Comparison of ENCODE assay signal across 1 cellular context in the genomic region with DNA sequence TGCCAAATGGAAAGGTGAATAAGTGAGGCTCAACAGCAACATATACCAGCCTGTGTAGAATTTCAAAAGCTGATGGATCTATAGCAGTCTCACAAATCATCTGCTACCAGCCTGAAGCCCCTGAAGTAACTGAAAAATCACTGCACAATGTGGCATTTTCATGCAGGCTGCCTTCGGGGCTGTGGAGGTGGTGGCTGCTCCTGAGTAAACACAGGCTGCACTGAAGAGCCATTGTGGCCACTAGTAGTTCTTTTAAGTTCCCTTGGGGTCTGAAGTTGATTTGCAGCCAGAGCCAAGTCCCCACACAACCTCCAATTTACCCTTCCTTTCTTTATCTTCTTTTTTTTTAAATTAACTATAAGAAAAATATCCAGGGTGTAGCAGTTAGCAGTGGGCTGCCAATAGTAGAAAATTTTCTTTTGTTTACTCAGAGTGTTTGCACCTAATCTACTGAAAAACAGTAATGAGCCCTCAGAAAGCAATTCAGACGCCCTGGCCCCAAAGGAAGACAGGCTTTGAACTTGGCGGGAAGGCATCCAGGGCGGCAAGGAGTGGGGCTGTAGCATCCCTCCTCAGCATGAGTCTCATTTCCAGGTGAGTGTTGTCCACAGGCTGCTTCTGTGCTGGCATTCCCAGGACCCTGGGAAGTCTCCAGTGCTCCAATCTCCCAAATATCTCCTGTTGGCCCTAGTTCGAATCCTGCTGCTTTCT.
TF ChIP-seq lines count a peak whose summit lies in the region.

No MANE protein-coding gene starts in this region.

TF ChIP-seq in IMR-90, 13 proteins besides CTCF, POLR2A, EP300 and RAD21 (continued from another document):
- TF ChIP-seq USF2 (IDR thresholded peaks at IDR 0.05; ENCODE audit: low read depth, low read length) (no peak), MAZ (IDR thresholded peaks at IDR 0.05; ENCODE audit: borderline replicate concordance, low read depth, low read length) (no peak), CHD1 (IDR thresholded peaks at IDR 0.05; ENCODE audit: low read depth, low read length) (no peak), MAFK (IDR thresholded peaks at IDR 0.05; ENCODE audit: low read depth, low read length) (no peak), SMC3 (IDR thresholded peaks at IDR 0.05; ENCODE audit: low read depth, low read length) (no peak), FOS (IDR thresholded peaks at IDR 0.05; ENCODE audit: low read depth, low read length) (no peak)
